8 cellular contexts compared by ENCODE assay signal in the genomic region with DNA sequence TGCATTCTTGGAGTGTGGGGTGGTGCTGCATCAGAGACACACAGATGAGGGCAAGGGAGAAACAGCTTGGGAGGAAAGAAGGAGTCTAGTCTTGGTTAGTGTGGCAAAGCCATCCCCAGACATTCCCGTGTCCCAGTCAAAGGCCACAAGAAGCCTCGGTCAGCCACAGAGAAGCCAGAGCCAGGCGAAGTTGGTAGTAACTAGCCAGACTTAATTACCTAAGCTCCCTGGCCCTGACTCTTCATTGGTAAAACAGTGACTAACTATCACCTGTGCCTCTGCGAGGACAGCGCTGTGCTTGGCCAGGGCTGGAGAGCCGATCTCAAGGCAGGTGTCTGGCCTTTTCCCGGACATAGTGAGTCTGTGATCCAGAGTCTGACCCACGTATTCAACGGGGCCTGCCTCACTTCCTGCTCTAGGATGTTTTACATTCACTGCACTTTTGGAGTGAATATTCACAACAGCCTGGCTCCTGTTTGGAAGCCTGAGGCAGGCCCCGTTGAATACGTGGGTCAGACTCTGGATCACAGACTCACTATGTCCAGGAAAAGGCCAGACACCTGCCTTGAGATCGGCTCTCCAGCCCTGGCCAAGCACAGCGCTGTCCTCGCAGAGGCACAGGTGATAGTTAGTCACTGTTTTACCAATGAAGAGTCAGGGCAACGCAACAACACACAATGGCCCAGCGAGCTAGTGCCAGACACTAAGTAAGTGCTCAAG. TPM values are rescaled to one million over a fixed set of nuclear protein-coding genes. Genes with fewer than 3 reads are reported as not detected.
A peak's percentile ranks its signal among the peaks of the same experiment; 100 is the strongest.
DNase-seq lines count a peak whose midpoint lies in the region; ATAC-seq, FAIRE-seq and TF ChIP-seq lines count a peak whose summit lies in the region.
"Not testable (repeated sequence)": the region's sequence is repeated elsewhere in the genome, so short reads cannot be mapped to it uniquely, and the experiment has no call there.

No MANE protein-coding gene starts in this region.

- TF ChIP-seq RAD21 in K562 (CRISPR knock-in tag; conservative IDR thresholded peaks at IDR 0.05 in 1 of 2, IDR thresholded peaks at IDR 0.05 in 1 of 2): not testable (repeated sequence)

- H4K12ac ChIP-seq in trophoblast cell (ENCODE audit: low read depth, low read length): not testable (repeated sequence)

- in situ Hi-C loops in K562 (cut with MboI): loop anchor here (25.0 kb wide), 1 partner anchor 213 kb away; the partner anchor contains the start of gene ZRANB1

- peaks cover 100% of the 10 kb centered on the region for H3K79me2 ChIP-seq in K562 (ENCODE audit: control insufficient read depth, insufficient read depth, low read length)
- H3K79me2 ChIP-seq in trophoblast cell (ENCODE audit: control insufficient read depth, insufficient read depth, low read length, poor library complexity): peaks cover 39% of the 10 kb centered on the region

- not testable (repeated sequence) for TF ChIP-seq EP300 in K562 (IDR thresholded peaks at IDR 0.05; ENCODE audit: low read length)

- H3K36me3 ChIP-seq in K562 (ENCODE audit: control insufficient read depth, insufficient read depth, low read length): peaks cover 57% of the 10 kb centered on the region
- H3K36me3 ChIP-seq in endodermal cell (ENCODE audit: control insufficient read depth, insufficient read depth, low read length); mucosa of descending colon (ENCODE audit: low read depth); thoracic aorta: not testable (repeated sequence)
- H3K36me3 ChIP-seq in iPS-18a (ENCODE audit: control insufficient read depth, low read depth, low read length): peaks cover 14% of the 10 kb centered on the region
- peaks cover 21 to 24% of the 10 kb centered on the region in 2 experiments for H3K36me3 ChIP-seq in trophoblast cell (ENCODE audit: control insufficient read depth in 1 of 2, insufficient read depth in 2 of 2, low read length in 2 of 2)

- TF ChIP-seq CTCF in K562 (IDR thresholded peaks at IDR 0.05 in 2 of 3, conservative IDR thresholded peaks at IDR 0.05 in 1 of 3; ENCODE audit: insufficient read depth in 2 of 3, low read depth in 1 of 3, low read length in 3 of 3); endodermal cell (conservative IDR thresholded peaks at IDR 0.05); mucosa of descending colon (IDR thresholded peaks at IDR 0.05); thoracic aorta (IDR thresholded peaks at IDR 0.05): not testable (repeated sequence)

- not testable (repeated sequence) for H3K27me3 Mint-ChIP-seq in endodermal cell (ENCODE audit: insufficient read depth)

- H3K4me1 Mint-ChIP-seq in endodermal cell: peaks cover 75% of the 10 kb centered on the region

- not testable (repeated sequence) for BruUV-seq in K562 (replicated peaks; lab: Mats Ljungman, UMichigan)

- not testable (repeated sequence) for H3K23ac ChIP-seq in trophoblast cell (ENCODE audit: low read length)

- TF ChIP-seq POLR2A in K562 (conservative IDR thresholded peaks at IDR 0.05): not testable (repeated sequence)

- not testable (repeated sequence) for H3K4me2 ChIP-seq in K562 (ENCODE audit: insufficient read depth, low read length); trophoblast cell (ENCODE audit: low read length)

- H3K36me3 Mint-ChIP-seq in endodermal cell (ENCODE audit: low read depth): peaks cover 17% of the 10 kb centered on the region

- peak overlapping the region; percentile 29 for H3K27ac Mint-ChIP-seq in endodermal cell

- peak; percentile 24 for DNase-seq in COLO668 (lab: John Stamatoyannopoulos, UW; ENCODE audit: unreplicated experiment)
- peak; percentile 41 for DNase-seq in HT-29 (ENCODE audit: low spot score)
- not testable (repeated sequence) for DNase-seq in K562 (ENCODE audit: extremely low read depth in 1 of 4, low spot score in 3 of 4); endodermal cell; trophoblast cell; thoracic aorta (ENCODE audit: low spot score)
- peak in 1 of 3 donors; percentile 55 for DNase-seq in mucosa of descending colon

- H2BK120ac ChIP-seq in trophoblast cell (ENCODE audit: insufficient read depth, low read length, poor library complexity): not testable (repeated sequence)

- H3K18ac ChIP-seq in trophoblast cell (ENCODE audit: low read length): not testable (repeated sequence)

- not testable (repeated sequence) for H3K27me3 ChIP-seq in K562 (ENCODE audit: control insufficient read depth in 2 of 2, insufficient read depth in 2 of 2, low read length in 2 of 2); endodermal cell (ENCODE audit: control insufficient read depth, insufficient read depth, low read length, poor library complexity, severe bottlenecking); iPS-18a (ENCODE audit: control insufficient read depth, insufficient read depth, low read length); trophoblast cell (ENCODE audit: insufficient read depth, low read length); thoracic aorta (replicated peaks; ENCODE audit: insufficient read depth)

- WGBS in K562 (ENCODE audit: insufficient coverage, low coverage, missing lambda C conversion rate): 87% methylated on average over 10 of the region's 16 CpGs
- 89 to 90% methylated on average over 12 to 16 of the region's 16 CpGs for WGBS in endodermal cell (ENCODE audit: insufficient coverage in 1 of 2, insufficient read length in 1 of 2), 2 experiments
- no CpG with 5 or more reads among the region's 16 CpGs for WGBS in trophoblast cell (ENCODE audit: extremely low coverage, insufficient coverage, insufficient read length)

- intact Hi-C loops in K562 (cut with micrococcal nuclease): loop anchor here (5.0 to 10.0 kb wide), 2 partner anchors 206 to 358 kb away; partner anchors contain the start of genes EEF1AKMT2 and ZRANB1
- intact Hi-C loops in mucosa of descending colon (cut with DNase I, micrococcal nuclease): not testable (repeated sequence)

- not testable (repeated sequence) for H2AK5ac ChIP-seq in trophoblast cell (ENCODE audit: low read length)

- not testable (repeated sequence) for H2BK5ac ChIP-seq in trophoblast cell (ENCODE audit: low read depth, low read length, poor library complexity)

- H3K9ac ChIP-seq in K562 (ENCODE audit: insufficient read depth in 1 of 2, low read depth in 2 of 2, low read length in 2 of 2): 0 out of 4 replicates have a peak overlapping the region, but pooled peaks of 1 of the 2 experiments have one; percentile 6
- H3K9ac ChIP-seq in endodermal cell (ENCODE audit: extremely low read depth, low read length, poor library complexity, severe bottlenecking); iPS-18a (ENCODE audit: low read length); trophoblast cell (ENCODE audit: low read length): not testable (repeated sequence)

- not testable (repeated sequence) for ATAC-seq in K562; thoracic aorta (ENCODE audit: insufficient number of reproducible peaks, low FRiP score, low read depth)
- ATAC-seq in mucosa of descending colon: peak; percentile 3

- H2BK12ac ChIP-seq in trophoblast cell (ENCODE audit: low read length): not testable (repeated sequence)

- peak overlapping the region; percentile 85 for H3K4ac ChIP-seq in trophoblast cell (ENCODE audit: low read depth, low read length)

- peaks cover 22% of the 10 kb centered on the region for H4K20me1 ChIP-seq in K562 (replicated peaks; ENCODE audit: control insufficient read depth, insufficient read depth, low read length)

- POLR2A ChIA-PET in K562 (lab: Yijun Ruan, JAX): not testable (repeated sequence)

- not testable (repeated sequence) for H3K9me3 Mint-ChIP-seq in endodermal cell

- H3K9me3 ChIP-seq in K562 (replicated peaks; ENCODE audit: control insufficient read depth, insufficient read depth, low read depth, low read length); endodermal cell (ENCODE audit: control insufficient read depth, low read length); iPS-18a (ENCODE audit: control insufficient read depth, low read depth, low read length); mucosa of descending colon; trophoblast cell (ENCODE audit: insufficient read depth, low read depth, low read length); thoracic aorta: not testable (repeated sequence)

- CTCF ChIA-PET in K562 (lab: Yijun Ruan, JAX; ENCODE audit: low intra/inter-chr PET ratio): not testable (repeated sequence)

- H4K91ac ChIP-seq in trophoblast cell (ENCODE audit: low read depth, low read length): not testable (repeated sequence)

- H3K4me1 ChIP-seq in K562 (replicated peaks in 1 of 2; ENCODE audit: control insufficient read depth in 2 of 2, insufficient read depth in 2 of 2, low read length in 2 of 2): peaks cover 38% of the 10 kb centered on the region in 2 experiments; a peak in 4 of 5 replicates
- H3K4me1 ChIP-seq in endodermal cell (ENCODE audit: control insufficient read depth, insufficient read depth, low read length): peaks cover 17% of the 10 kb centered on the region
- H3K4me1 ChIP-seq in iPS-18a (ENCODE audit: control insufficient read depth, low read depth, low read length): peaks cover 75% of the 10 kb centered on the region
- H3K4me1 ChIP-seq in mucosa of descending colon (ENCODE audit: low read depth): peaks cover 81% of the 10 kb centered on the region
- H3K4me1 ChIP-seq in trophoblast cell (ENCODE audit: control insufficient read depth in 1 of 2, insufficient read depth in 2 of 2, low read length in 2 of 2): peaks cover 22 to 36% of the 10 kb centered on the region in 2 experiments
- peaks cover 61 to 97% of the 10 kb centered on the region in 2 donors for H3K4me1 ChIP-seq in thoracic aorta (ENCODE audit: control insufficient read depth in 1 of 2, low read depth in 2 of 2)

- H3K27ac ChIP-seq in K562 (ENCODE audit: extremely low read depth, low read depth, low read length) (peak overlapping the region; percentile 33; the same call in 1 of the 3 replicates), iPS-18a (ENCODE audit: low read length) (peak overlapping the region; percentile 59), thoracic aorta (peak overlapping the region; percentile 76 to 85)
- not testable (repeated sequence) for H3K27ac ChIP-seq in endodermal cell (ENCODE audit: low read depth, low read length); trophoblast cell (ENCODE audit: low read depth, low read length)

- not testable (repeated sequence) for H3K14ac ChIP-seq in trophoblast cell (ENCODE audit: low read length)

- H4K8ac ChIP-seq in trophoblast cell (ENCODE audit: low read depth, low read length): not testable (repeated sequence)

- H3K9me1 ChIP-seq in K562 (ENCODE audit: control insufficient read depth, insufficient read depth, low read length): not testable (repeated sequence)

- H3K79me1 ChIP-seq in trophoblast cell (ENCODE audit: low read length): not testable (repeated sequence)

- not testable (repeated sequence) for H3K4me3 ChIP-seq in K562; endodermal cell (ENCODE audit: low read length); mucosa of descending colon; trophoblast cell (ENCODE audit: low read depth, low read length); thoracic aorta
- H3K4me3 ChIP-seq in iPS-18a (ENCODE audit: low read length): peak overlapping the region; percentile 38

- H2AFZ ChIP-seq in K562 (ENCODE audit: low read depth, low read length); trophoblast cell (ENCODE audit: insufficient read depth, low read length, poor library complexity): not testable (repeated sequence)

- FAIRE-seq in K562 (lab: Jason Lieb, UNC): not testable (repeated sequence)

- peak overlapping the region; percentile 54 for H3K4me3 Mint-ChIP-seq in endodermal cell

RNA-seq across cellular contexts. Expression of gene CTBP2, which starts 9.8 kb away (rescaled TPM):
- total RNA-seq in HT-29 (2014; rRNA removed; shearing (Covaris generic)): 171 and 207 TPM in 2 replicates
- 15.3 and 51.2 TPM in 2 replicates for total RNA-seq in K562 (2011; cell fraction: chromatin; rRNA removed; ENCODE audit: low replicate concordance)
- total RNA-seq in K562 (2011; cell fraction: nucleolus; rRNA removed): 15.2 and 21.3 TPM in 2 replicates
- 17.3 and 22.5 TPM in 2 replicates for total RNA-seq in K562 (2011; cell fraction: nucleoplasm; rRNA removed)
- 6.0 and 7.2 TPM in 2 replicates for total RNA-seq in K562 (2014; rRNA removed)
- total RNA-seq in K562 (2014; rRNA removed; fragmentation: Illumina TruSeq; extraction: Trizol): 8.0 and 8.3 TPM in 2 replicates
- total RNA-seq in K562 (2015; rRNA removed; fragmentation: Illumina TruSeq; extraction: Trizol): 6.9 and 7.2 TPM in 2 replicates
- 6.5 and 8.8 TPM in 2 replicates for total RNA-seq in K562 (2021)
- polyA plus RNA-seq in K562 (2011; rRNA removed): 1.3 and 1.8 TPM in 2 replicates
- 0.41 and 1.2 TPM in 2 replicates for polyA plus RNA-seq in K562 (2011; cell fraction: cytosol; rRNA removed)
- 1.1 and 1.4 TPM in 2 replicates for polyA plus RNA-seq in K562 (2011; cell fraction: nucleus; rRNA removed)
- polyA plus RNA-seq in K562 (2012): 2.5 and 2.7 TPM in 2 replicates
- polyA plus RNA-seq in K562 (2014; fragmentation: Illumina TruSeq; extraction: Trizol): 2.0 and 3.2 TPM in 2 replicates
- polyA plus RNA-seq in K562 (2014; fragmentation: Nextera tagmentation; extraction: Ambion mirVana): 1 to 10 TPM; 1.5 to 1.9 TPM
- 5.1 and 5.6 TPM in 2 replicates for polyA plus RNA-seq in K562 (2014; rRNA removed)
- 14.4 and 22.5 TPM in 2 replicates for polyA minus RNA-seq in K562 (2011; rRNA and poly(A)+ RNA removed)
- 9.6 and 12.3 TPM in 2 replicates for polyA minus RNA-seq in K562 (2011; cell fraction: cytosol; rRNA and poly(A)+ RNA removed)
- polyA minus RNA-seq in K562 (2011; cell fraction: nucleus; rRNA and poly(A)+ RNA removed): 11.4 and 17.2 TPM in 2 replicates
- 100 to 1,000 TPM in 1 of 2 donors, 10 to 100 TPM in 1; 75.3 to 109 TPM for total RNA-seq in endodermal cell
- polyA plus RNA-seq in endodermal cell (2013, experiment 1 of 2): 119 TPM
- polyA plus RNA-seq in endodermal cell (2013, experiment 2 of 2): 108 TPM
- 100 to 1,000 TPM; 109 to 137 (median 121) TPM for total RNA-seq in mucosa of descending colon
- polyA plus RNA-seq in trophoblast cell (2013): 57.7 and 58.8 TPM in 2 replicates
- total RNA-seq in thoracic aorta: 10 to 100 TPM; 62.8 to 80.6 TPM
